ENCODE assay signal across 2 cellular contexts in genomic region chr3:38247366-38248035, GRCh38.
TF ChIP-seq lines count a peak whose summit lies in the region.

No MANE protein-coding gene starts in this region.

TF ChIP-seq in A549, 52 proteins besides CTCF, POLR2A, EP300 and RAD21 (continued from another document):
- no peak for TF ChIP-seq HES2 (IDR thresholded peaks at IDR 0.05)
- TF ChIP-seq ZC3H11A (IDR thresholded peaks at IDR 0.05): no peak
- TF ChIP-seq HOXB5 (CRISPR knock-in tag; IDR thresholded peaks at IDR 0.05): no peak
- TF ChIP-seq HDAC2 (IDR thresholded peaks at IDR 0.05): no peak
- no peak for TF ChIP-seq CBX8 (IDR thresholded peaks at IDR 0.05)
- TF ChIP-seq SMC3 (IDR thresholded peaks at IDR 0.05): peak; percentile 41; the same call in 2 of the 3 replicates
- no peak for TF ChIP-seq FOSL2 (IDR thresholded peaks at IDR 0.05)
- TF ChIP-seq FOSL2 (CRISPR knock-in tag; IDR thresholded peaks at IDR 0.05): peak; percentile 47; the same call in 1 of the 2 replicates

TF ChIP-seq in K562, 482 proteins besides CTCF, POLR2A, EP300 and RAD21:
- no peak for TF ChIP-seq HOMEZ (CRISPR knock-in tag; IDR thresholded peaks at IDR 0.05)
- TF ChIP-seq KDM5B (IDR thresholded peaks at IDR 0.05; ENCODE audit: insufficient replicate concordance, low read depth, low read length): no peak
- TF ChIP-seq NR0B1 (IDR thresholded peaks at IDR 0.05; ENCODE audit: partially characterized antibody): no peak
- TF ChIP-seq MEIS2 (IDR thresholded peaks at IDR 0.05; ENCODE audit: partially characterized antibody): no peak
- TF ChIP-seq SOX6 (IDR thresholded peaks at IDR 0.05): no peak
- no peak for TF ChIP-seq TSC22D4 (tag; IDR thresholded peaks at IDR 0.05)
- TF ChIP-seq ZNF24 (IDR thresholded peaks at IDR 0.05): no peak
- no peak for TF ChIP-seq MTA1 (IDR thresholded peaks at IDR 0.05; ENCODE audit: borderline replicate concordance)
- no peak for TF ChIP-seq GMEB1 (CRISPR knock-in tag; IDR thresholded peaks at IDR 0.05)
- TF ChIP-seq FOS (IDR thresholded peaks at IDR 0.05; ENCODE audit: extremely low read depth, insufficient read length): no peak
- TF ChIP-seq SRF (CRISPR knock-in tag; IDR thresholded peaks at IDR 0.05): no peak
- no peak for TF ChIP-seq ZNF175 (CRISPR knock-in tag; IDR thresholded peaks at IDR 0.05; ENCODE audit: low read depth)
- no peak for TF ChIP-seq TOE1 (IDR thresholded peaks at IDR 0.05; ENCODE audit: borderline replicate concordance)
- TF ChIP-seq TOE1 (CRISPR knock-in tag; IDR thresholded peaks at IDR 0.05; ENCODE audit: borderline replicate concordance, low read depth): no peak
- no peak for TF ChIP-seq SMAD3 (CRISPR knock-in tag; conservative IDR thresholded peaks at IDR 0.05)
- TF ChIP-seq U2AF2 (optimal IDR thresholded peaks at IDR 0.05; ENCODE audit: low read depth, low read length): no peak
TF ChIP-seq in K562: peak in this region for 0.
